In the genomic region with DNA sequence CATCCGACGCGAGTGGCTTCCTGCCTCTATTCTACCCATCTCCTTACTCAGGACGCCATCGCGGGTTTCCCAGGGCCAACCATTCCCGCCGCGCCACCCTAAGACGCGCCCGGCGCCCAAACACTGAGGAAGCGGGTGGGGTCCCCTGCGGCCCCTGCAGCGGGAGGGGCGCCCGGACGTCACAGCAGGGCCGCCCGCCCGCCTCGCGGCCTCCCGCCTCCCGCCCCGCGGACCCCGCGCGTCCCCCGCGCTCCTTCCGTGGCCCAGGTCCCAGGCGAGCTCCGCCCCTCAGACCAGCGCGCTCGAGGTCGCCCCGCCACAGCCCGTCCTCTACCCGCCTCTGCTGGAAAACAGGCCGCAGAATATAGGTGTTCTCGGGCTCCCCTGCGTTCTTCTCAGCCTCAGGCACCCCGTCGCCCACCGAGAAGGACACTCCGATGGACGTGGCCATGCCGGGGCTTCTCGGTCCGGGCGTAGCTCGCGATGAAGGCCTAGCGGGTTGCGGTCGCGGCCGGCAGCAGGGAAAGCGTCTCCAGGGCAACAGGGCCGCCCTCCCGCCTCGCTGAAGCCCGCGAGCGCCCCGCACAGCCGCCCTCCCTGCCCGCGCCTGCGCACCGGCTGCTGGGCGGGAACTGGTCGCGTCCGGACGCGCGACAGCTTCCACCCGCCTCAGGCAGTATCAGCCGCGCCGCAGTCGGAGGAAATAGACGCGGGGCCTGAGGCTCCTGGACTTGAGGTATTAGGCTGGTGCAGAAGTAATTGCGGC, we compare ENCODE assay signal across 1 cellular context.
TF ChIP-seq lines count a peak whose summit lies in the region.

A gene (minus strand): TSS at position 539 of the 766 bp plus-strand sequence. CDS start 88 bp downstream, at position 451.

TF ChIP-seq in HEK293, 187 proteins besides CTCF, POLR2A, EP300 and RAD21 (continued from another document):
- TF ChIP-seq ZXDB (tag by site-specific recombination; IDR thresholded peaks at IDR 0.05), result peak; percentile 52
- no peak for TF ChIP-seq ZNF112 (tag by site-specific recombination; IDR thresholded peaks at IDR 0.05)
- TF ChIP-seq FEZF1 (tag by site-specific recombination; IDR thresholded peaks at IDR 0.05), result no peak
- TF ChIP-seq KLF1 (tag by site-specific recombination; IDR thresholded peaks at IDR 0.05), result no peak; the same call in 1 of the 2 replicates
- 0 out of 2 replicates have a peak, but pooled peaks have one; percentile 5 for TF ChIP-seq ZNF596 (tag by site-specific recombination; IDR thresholded peaks at IDR 0.05)
- TF ChIP-seq ZBTB17 (tag by site-specific recombination; IDR thresholded peaks at IDR 0.05), result peak; percentile 96; the same call in 1 of the 2 replicates
- no peak for TF ChIP-seq ZNF433 (tag by site-specific recombination; IDR thresholded peaks at IDR 0.05; ENCODE audit: low read depth)
- TF ChIP-seq YY1 (tag by site-specific recombination; IDR thresholded peaks at IDR 0.05), result peak; percentile 31; the same call in 1 of the 2 replicates
- peak; percentile 48; the same call in 1 of the 2 replicates for TF ChIP-seq SCRT2 (tag by site-specific recombination; IDR thresholded peaks at IDR 0.05)
- TF ChIP-seq ZBTB20 (tag by site-specific recombination; IDR thresholded peaks at IDR 0.05), result peak; percentile 78; the same call in 1 of the 2 replicates
- TF ChIP-seq ZEB2 (tag by site-specific recombination; IDR thresholded peaks at IDR 0.05), result peak; percentile 62
- peak; percentile 35; the same call in 1 of the 2 replicates for TF ChIP-seq ZFHX2 (tag by site-specific recombination; conservative IDR thresholded peaks at IDR 0.05)
- peak; percentile 93 for TF ChIP-seq ZSCAN30 (tag by site-specific recombination; IDR thresholded peaks at IDR 0.05)
- peak; percentile 48 for TF ChIP-seq ZNF629 (tag by site-specific recombination; IDR thresholded peaks at IDR 0.05)
- peak; percentile 100 for TF ChIP-seq ZBTB8A (tag by site-specific recombination; IDR thresholded peaks at IDR 0.05)
- peak; percentile 74 for TF ChIP-seq GLIS2 (tag by site-specific recombination; IDR thresholded peaks at IDR 0.05)
- TF ChIP-seq, protein P1, sequence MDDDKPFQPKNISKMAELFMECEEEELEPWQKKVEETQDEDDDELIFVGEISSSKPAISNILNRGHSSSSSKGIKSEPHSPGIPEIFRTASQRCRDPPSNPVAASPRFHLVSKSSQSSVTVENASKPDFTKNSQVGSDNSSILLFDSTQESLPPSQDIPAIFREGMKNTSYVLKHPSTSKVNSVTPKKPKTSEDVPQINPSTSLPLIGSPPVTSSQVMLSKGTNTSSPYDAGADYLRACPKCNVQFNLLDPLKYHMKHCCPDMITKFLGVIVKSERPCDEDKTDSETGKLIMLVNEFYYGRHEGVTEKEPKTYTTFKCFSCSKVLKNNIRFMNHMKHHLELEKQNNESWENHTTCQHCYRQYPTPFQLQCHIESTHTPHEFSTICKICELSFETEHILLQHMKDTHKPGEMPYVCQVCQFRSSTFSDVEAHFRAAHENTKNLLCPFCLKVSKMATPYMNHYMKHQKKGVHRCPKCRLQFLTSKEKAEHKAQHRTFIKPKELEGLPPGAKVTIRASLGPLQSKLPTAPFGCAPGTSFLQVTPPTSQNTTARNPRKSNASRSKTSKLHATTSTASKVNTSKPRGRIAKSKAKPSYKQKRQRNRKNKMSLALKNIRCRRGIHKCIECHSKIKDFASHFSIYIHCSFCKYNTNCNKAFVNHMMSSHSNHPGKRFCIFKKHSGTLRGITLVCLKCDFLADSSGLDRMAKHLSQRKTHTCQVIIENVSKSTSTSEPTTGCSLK (tag by site-specific recombination; IDR thresholded peaks at IDR 0.05), result no peak
- 0 out of 2 replicates have a peak, but pooled peaks have one; percentile 43 for TF ChIP-seq PRDM1 (tag by site-specific recombination; IDR thresholded peaks at IDR 0.05)
- TF ChIP-seq KLF8 (tag by site-specific recombination; IDR thresholded peaks at IDR 0.05), result peak; percentile 61; the same call in 1 of the 2 replicates
- no peak for TF ChIP-seq ZNF626 (tag by site-specific recombination; IDR thresholded peaks at IDR 0.05)
- no peak for TF ChIP-seq ZNF366 (tag by site-specific recombination; conservative IDR thresholded peaks at IDR 0.05)
- peak; percentile 22; the same call in 1 of the 2 replicates for TF ChIP-seq ZNF391 (tag by site-specific recombination; IDR thresholded peaks at IDR 0.05; ENCODE audit: borderline replicate concordance, low read depth)
- peak; percentile 83; the same call in 1 of the 2 replicates for TF ChIP-seq ZBTB1 (tag by site-specific recombination; IDR thresholded peaks at IDR 0.05)
- TF ChIP-seq, protein P2, sequence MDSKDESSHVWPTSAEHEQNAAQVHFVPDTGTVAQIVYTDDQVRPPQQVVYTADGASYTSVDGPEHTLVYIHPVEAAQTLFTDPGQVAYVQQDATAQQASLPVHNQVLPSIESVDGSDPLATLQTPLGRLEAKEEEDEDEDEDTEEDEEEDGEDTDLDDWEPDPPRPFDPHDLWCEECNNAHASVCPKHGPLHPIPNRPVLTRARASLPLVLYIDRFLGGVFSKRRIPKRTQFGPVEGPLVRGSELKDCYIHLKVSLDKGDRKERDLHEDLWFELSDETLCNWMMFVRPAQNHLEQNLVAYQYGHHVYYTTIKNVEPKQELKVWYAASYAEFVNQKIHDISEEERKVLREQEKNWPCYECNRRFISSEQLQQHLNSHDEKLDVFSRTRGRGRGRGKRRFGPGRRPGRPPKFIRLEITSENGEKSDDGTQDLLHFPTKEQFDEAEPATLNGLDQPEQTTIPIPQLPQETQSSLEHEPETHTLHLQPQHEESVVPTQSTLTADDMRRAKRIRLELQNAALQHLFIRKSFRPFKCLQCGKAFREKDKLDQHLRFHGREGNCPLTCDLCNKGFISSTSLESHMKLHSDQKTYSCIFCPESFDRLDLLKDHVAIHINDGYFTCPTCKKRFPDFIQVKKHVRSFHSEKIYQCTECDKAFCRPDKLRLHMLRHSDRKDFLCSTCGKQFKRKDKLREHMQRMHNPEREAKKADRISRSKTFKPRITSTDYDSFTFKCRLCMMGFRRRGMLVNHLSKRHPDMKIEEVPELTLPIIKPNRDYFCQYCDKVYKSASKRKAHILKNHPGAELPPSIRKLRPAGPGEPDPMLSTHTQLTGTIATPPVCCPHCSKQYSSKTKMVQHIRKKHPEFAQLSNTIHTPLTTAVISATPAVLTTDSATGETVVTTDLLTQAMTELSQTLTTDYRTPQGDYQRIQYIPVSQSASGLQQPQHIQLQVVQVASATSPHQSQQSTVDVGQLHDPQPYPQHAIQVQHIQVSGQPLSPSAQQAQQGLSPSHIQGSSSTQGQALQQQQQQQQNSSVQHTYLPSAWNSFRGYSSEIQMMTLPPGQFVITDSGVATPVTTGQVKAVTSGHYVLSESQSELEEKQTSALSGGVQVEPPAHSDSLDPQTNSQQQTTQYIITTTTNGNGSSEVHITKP (tag by site-specific recombination; IDR thresholded peaks at IDR 0.05), result peak; percentile 15; the same call in 1 of the 2 replicates
- no peak for TF ChIP-seq ZSCAN23 (tag by site-specific recombination; IDR thresholded peaks at IDR 0.05)
- TF ChIP-seq, protein P3, sequence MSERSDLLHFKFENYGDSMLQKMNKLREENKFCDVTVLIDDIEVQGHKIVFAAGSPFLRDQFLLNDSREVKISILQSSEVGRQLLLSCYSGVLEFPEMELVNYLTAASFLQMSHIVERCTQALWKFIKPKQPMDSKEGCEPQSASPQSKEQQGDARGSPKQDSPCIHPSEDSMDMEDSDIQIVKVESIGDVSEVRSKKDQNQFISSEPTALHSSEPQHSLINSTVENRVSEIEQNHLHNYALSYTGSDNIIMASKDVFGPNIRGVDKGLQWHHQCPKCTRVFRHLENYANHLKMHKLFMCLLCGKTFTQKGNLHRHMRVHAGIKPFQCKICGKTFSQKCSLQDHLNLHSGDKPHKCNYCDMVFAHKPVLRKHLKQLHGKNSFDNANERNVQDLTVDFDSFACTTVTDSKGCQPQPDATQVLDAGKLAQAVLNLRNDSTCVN (tag by site-specific recombination; optimal IDR thresholded peaks at IDR 0.05), result peak; percentile 93
- peak; percentile 59 for TF ChIP-seq SP3 (tag by site-specific recombination; IDR thresholded peaks at IDR 0.05)
- peak; percentile 65; the same call in 1 of the 2 replicates for TF ChIP-seq GLIS1 (tag by site-specific recombination; IDR thresholded peaks at IDR 0.05)
TF ChIP-seq in HEK293: peak in this region for 36.
